In genomic region chr11:119155733-119156492, GRCh38 we compare ENCODE assay signal across 9 cellular contexts. TPM values are rescaled to one million over a fixed set of nuclear protein-coding genes. Genes with fewer than 3 reads are reported as not detected.
DNase-seq lines count a peak whose midpoint lies in the region; ATAC-seq and TF ChIP-seq lines count a peak whose summit lies in the region.
"Had no signal": no experiment of that assay in that cellular context is flagged by ENCODE, and none has a peak within 500 bp of the region (broad histone marks: within the 10 kb centered on the region; RNA-seq: fewer than 3 reads in every experiment).

No MANE protein-coding gene starts in this region.

- ATAC-seq in DND-41 (ENCODE audit: insufficient read depth, low read depth) (0 out of 3 replicates have a peak, but pooled peaks have one; percentile 24), mucosa of descending colon (peak; percentile 44), GM21576 (IDR thresholded peaks at IDR 0.05; ENCODE audit: unreplicated experiment) (no peak)
- no peak for ATAC-seq in activated T-helper 17 cell treated with anti-CD3 and anti-CD28 coated beads, Interleukin-2, amount 50 U/mL, for 72 hours (replicated peaks)

- no peak for DNase-seq in DND-41
- DNase-seq in HT1080 (ENCODE audit: low read depth): peak; percentile 51
- peak; percentile 66 for DNase-seq in SW480 (ENCODE audit: low spot score)
- DNase-seq in mucosa of descending colon: peak in 2 of 3 donors; percentile 33 to 52
- no peak for DNase-seq in GDM1 (lab: John Stamatoyannopoulos, UW)
- DNase-seq: activated effector memory CD4-positive, alpha-beta T cell treated with anti-CD3 and anti-CD28 coated beads, Interleukin-2, amount 50 U/mL, for 16 hours had no signal

- H3K4me1 Mint-ChIP-seq in activated T-helper 17 cell treated with anti-CD3 and anti-CD28 coated beads, Interleukin-2, amount 50 U/mL, for 72 hours: no peaks in the 10 kb centered on the region

- H3K36me3 Mint-ChIP-seq in activated T-helper 17 cell treated with anti-CD3 and anti-CD28 coated beads, Interleukin-2, amount 50 U/mL, for 72 hours (ENCODE audit: low read depth): no peaks in the 10 kb centered on the region

- no peak overlapping the region for H3K27ac Mint-ChIP-seq in activated T-helper 17 cell treated with anti-CD3 and anti-CD28 coated beads, Interleukin-2, amount 50 U/mL, for 72 hours

- intact Hi-C loops in mucosa of descending colon (cut with DNase I, micrococcal nuclease): no loop called here

- peaks cover 6% of the 10 kb centered on the region for H3K27me3 Mint-ChIP-seq in activated T-helper 17 cell treated with anti-CD3 and anti-CD28 coated beads, Interleukin-2, amount 50 U/mL, for 72 hours

- H3K27me3 ChIP-seq in DND-41 (ENCODE audit: insufficient read depth, low read length, poor library complexity): peaks cover 26% of the 10 kb centered on the region

- H3K9me3 ChIP-seq in DND-41 (ENCODE audit: insufficient read depth, low read length, severe bottlenecking) (no peaks in the 10 kb centered on the region), mucosa of descending colon (no peaks in the 10 kb centered on the region)

- H2AFZ ChIP-seq in DND-41 (ENCODE audit: low read depth, low read length): no peak overlapping the region

- no peaks in the 10 kb centered on the region for H3K36me3 ChIP-seq in DND-41 (ENCODE audit: insufficient read depth, low read length)
- no peaks in the 10 kb centered on the region for H3K36me3 ChIP-seq in mucosa of descending colon (ENCODE audit: low read depth)

- H3K4me1 ChIP-seq in DND-41 (ENCODE audit: insufficient read depth, low read length) (no peaks in the 10 kb centered on the region), mucosa of descending colon (ENCODE audit: low read depth) (no peaks in the 10 kb centered on the region)

- no peaks in the 10 kb centered on the region for H3K9me3 Mint-ChIP-seq in activated T-helper 17 cell treated with anti-CD3 and anti-CD28 coated beads, Interleukin-2, amount 50 U/mL, for 72 hours

- H4K20me1 ChIP-seq in DND-41 (ENCODE audit: insufficient read depth, low read length): 0 out of 2 replicates have a peak, but pooled peaks cover 5% of the 10 kb centered on the region

- no peak overlapping the region for H3K4me3 ChIP-seq in DND-41 (ENCODE audit: low read depth in 1 of 2, low read length in 2 of 2)
- H3K4me3 ChIP-seq in mucosa of descending colon: no peak overlapping the region

- no peak overlapping the region for H3K9ac ChIP-seq in DND-41 (ENCODE audit: low read depth, low read length)

- TF ChIP-seq CTCF in DND-41 (IDR thresholded peaks at IDR 0.05; ENCODE audit: borderline replicate concordance, extremely low read depth, low read length, poor library complexity, severe bottlenecking) (no peak), mucosa of descending colon (IDR thresholded peaks at IDR 0.05) (no peak)

- no peak overlapping the region for H3K4me3 Mint-ChIP-seq in activated T-helper 17 cell treated with anti-CD3 and anti-CD28 coated beads, Interleukin-2, amount 50 U/mL, for 72 hours

- no peak overlapping the region for H3K27ac ChIP-seq in DND-41 (ENCODE audit: low read length)
- H3K27ac ChIP-seq: epithelial cell of prostate had no signal

- H3K79me2 ChIP-seq in DND-41 (ENCODE audit: insufficient read depth, low read length): no peaks in the 10 kb centered on the region

- H3K4me2 ChIP-seq in DND-41 (ENCODE audit: insufficient read depth, low read length): no peak overlapping the region

RNA-seq across cellular contexts. Expression of gene ABCG4, which starts 7.1 kb away (rescaled TPM):
- not detected in 2 replicates for total RNA-seq in HT1080 (2014; rRNA removed; shearing (Covaris generic))
- polyA plus RNA-seq in HT1080 (2015; cell fraction: cytosol; rRNA removed): 0.06 and 0.15 TPM in 2 replicates
- polyA plus RNA-seq in HT1080 (2015; cell fraction: nucleus; rRNA removed): 0.40 and 0.50 TPM in 2 replicates
- under 1 TPM in 2 of 3 donors, not detected in 1; 0.07 to 0.85 TPM for total RNA-seq in mucosa of descending colon
- not detected for total RNA-seq in activated T-helper 17 cell treated with anti-CD3 and anti-CD28 coated beads, Interleukin-2, amount 50 U/mL, for 72 hours

RNA-seq across cellular contexts. Expression of gene NLRX1, which starts 12.6 kb away (rescaled TPM):
- 11.0 and 11.3 TPM in 2 replicates for total RNA-seq in HT1080 (2014; rRNA removed; shearing (Covaris generic))
- 11.6 and 12.6 TPM in 2 replicates for polyA plus RNA-seq in HT1080 (2015; cell fraction: cytosol; rRNA removed)
- 15.9 and 19.0 TPM in 2 replicates for polyA plus RNA-seq in HT1080 (2015; cell fraction: nucleus; rRNA removed)
- 10 to 100 TPM; 14.1 to 19.3 (median 16.3) TPM for total RNA-seq in mucosa of descending colon
- 10 to 100 TPM in 1 of 2 donors, 1 to 10 TPM in 1; 9.7 to 10.3 TPM for total RNA-seq in activated T-helper 17 cell treated with anti-CD3 and anti-CD28 coated beads, Interleukin-2, amount 50 U/mL, for 72 hours

RNA-seq across cellular contexts. Expression of gene NHERF4, which starts 29.4 kb away (rescaled TPM):
- not detected in 2 replicates for total RNA-seq in HT1080 (2014; rRNA removed; shearing (Covaris generic))
- not detected in 2 replicates for polyA plus RNA-seq in HT1080 (2015; cell fraction: cytosol; rRNA removed)
- polyA plus RNA-seq in HT1080 (2015; cell fraction: nucleus; rRNA removed): not detected in 2 replicates
- 100 to 1,000 TPM in 1 of 3 donors, 10 to 100 TPM in 2; 52.9 to 151 (median 75.8) TPM for total RNA-seq in mucosa of descending colon
- total RNA-seq in activated T-helper 17 cell treated with anti-CD3 and anti-CD28 coated beads, Interleukin-2, amount 50 U/mL, for 72 hours: under 1 TPM in 1 of 2 donors, not detected in 1; 0.19 TPM

RNA-seq across cellular contexts. Expression of gene HINFP, which starts 34.5 kb away (rescaled TPM):
- 17.9 and 18.2 TPM in 2 replicates for total RNA-seq in HT1080 (2014; rRNA removed; shearing (Covaris generic))
- polyA plus RNA-seq in HT1080 (2015; cell fraction: cytosol; rRNA removed): 9.3 and 10.1 TPM in 2 replicates
- polyA plus RNA-seq in HT1080 (2015; cell fraction: nucleus; rRNA removed): 44.6 and 47.3 TPM in 2 replicates
- total RNA-seq in mucosa of descending colon: 10 to 100 TPM; 37.2 to 58.1 (median 42.2) TPM
- 10 to 100 TPM; 41.6 to 47.5 TPM for total RNA-seq in activated T-helper 17 cell treated with anti-CD3 and anti-CD28 coated beads, Interleukin-2, amount 50 U/mL, for 72 hours

RNA-seq across cellular contexts. Expression of gene C2CD2L, which starts 48.8 kb away (rescaled TPM):
- total RNA-seq in HT1080 (2014; rRNA removed; shearing (Covaris generic)): 17.2 and 17.8 TPM in 2 replicates
- 15.2 and 17.2 TPM in 2 replicates for polyA plus RNA-seq in HT1080 (2015; cell fraction: cytosol; rRNA removed)
- 27.0 and 30.1 TPM in 2 replicates for polyA plus RNA-seq in HT1080 (2015; cell fraction: nucleus; rRNA removed)
- total RNA-seq in mucosa of descending colon: 10 to 100 TPM; 25.8 to 47.1 (median 36.1) TPM
- 10 to 100 TPM; 16.5 to 26.4 TPM for total RNA-seq in activated T-helper 17 cell treated with anti-CD3 and anti-CD28 coated beads, Interleukin-2, amount 50 U/mL, for 72 hours

Comparison
In these comparisons a context has a peak if more than half of its experiments do, and no peak if none do; other contexts are left out.
1. ATAC-seq: peak in DND-41 (single experiment) and mucosa of descending colon (single experiment); none in GM21576 (single experiment) and activated T-helper 17 cell treated with anti-CD3 and anti-CD28 coated beads, Interleukin-2, amount 50 U/mL, for 72 hours (single experiment).
2. DNase-seq: peak in HT1080 (single experiment), SW480 (single experiment) and mucosa of descending colon (2 of 3); none in DND-41 (single experiment) and GDM1 (single experiment).
3. RNA of gene NHERF4, which starts 29.4 kb away (total RNA-seq): 52.9 to 151 TPM in mucosa of descending colon; 0.19 TPM in activated T-helper 17 cell treated with anti-CD3 and anti-CD28 coated beads, Interleukin-2, amount 50 U/mL, for 72 hours and not detected in HT1080; every median in the first group is over 10 times any median in the second.